1 cellular context compared by ENCODE assay signal in genomic region chr20:2114560-2114959, GRCh38.
TF ChIP-seq lines count a peak whose summit lies in the region.

No MANE protein-coding gene starts in this region.

TF ChIP-seq in K562, 482 proteins besides CTCF, POLR2A, EP300 and RAD21:
- TF ChIP-seq RFX1 (IDR thresholded peaks at IDR 0.05) (peak; percentile 72), SNIP1 (IDR thresholded peaks at IDR 0.05; ENCODE audit: low read depth) (no peak)
TF ChIP-seq in K562: peak in this region for 1.
